Comparison of ENCODE assay signal across 1 cellular context in genomic region chr17:48871551-48872351, GRCh38.
A peak's percentile ranks its signal among the peaks of the same experiment; 100 is the strongest.
TF ChIP-seq lines count a peak whose summit lies in the region.

No MANE protein-coding gene starts in this region.

TF ChIP-seq in K562, 482 proteins besides CTCF, POLR2A, EP300 and RAD21 (continues in another document):
- peak; percentile 82 for TF ChIP-seq MEIS2 (IDR thresholded peaks at IDR 0.05; ENCODE audit: partially characterized antibody)
- peak; percentile 63; the same call in 1 of the 2 replicates for TF ChIP-seq ZNF589 (CRISPR knock-in tag; IDR thresholded peaks at IDR 0.05; ENCODE audit: low read depth)
- TF ChIP-seq ETV1 (tag; conservative IDR thresholded peaks at IDR 0.05; ENCODE audit: low read depth): peak; percentile 67
- TF ChIP-seq MYBL2 (IDR thresholded peaks at IDR 0.05; ENCODE audit: low read depth): no peak
- TF ChIP-seq MYBL2 (CRISPR knock-in tag; IDR thresholded peaks at IDR 0.05; ENCODE audit: borderline replicate concordance): no peak
- peak; percentile 50; the same call in 1 of the 2 replicates for TF ChIP-seq KLF16 (IDR thresholded peaks at IDR 0.05)
- no peak for TF ChIP-seq NCOA1 (IDR thresholded peaks at IDR 0.05; ENCODE audit: low read depth)
- TF ChIP-seq U2AF1 (optimal IDR thresholded peaks at IDR 0.05; ENCODE audit: low read depth, low read length): no peak
- TF ChIP-seq SOX6 (IDR thresholded peaks at IDR 0.05): peak; percentile 64
- TF ChIP-seq SIRT6 (IDR thresholded peaks at IDR 0.05; ENCODE audit: low read depth, low read length): no peak
- TF ChIP-seq FOXM1 (IDR thresholded peaks at IDR 0.05; ENCODE audit: low read depth): 0 out of 2 replicates have a peak, but pooled peaks have one; percentile 18
- TF ChIP-seq FOXM1 (CRISPR knock-in tag; IDR thresholded peaks at IDR 0.05; ENCODE audit: low read depth): no peak
- TF ChIP-seq ZFX (CRISPR knock-in tag; IDR thresholded peaks at IDR 0.05): no peak
- TF ChIP-seq HDAC1 (IDR thresholded peaks at IDR 0.05): peak in 1 of 2 experiments; percentile 93; a peak in 2 of 4 replicates
- TF ChIP-seq DPF2 (IDR thresholded peaks at IDR 0.05): peak; percentile 32; the same call in 1 of the 2 replicates
- TF ChIP-seq NR2C2 (CRISPR knock-in tag; IDR thresholded peaks at IDR 0.05): no peak
- peak; percentile 81 for TF ChIP-seq NR2C2 (tag; IDR thresholded peaks at IDR 0.05)
- no peak for TF ChIP-seq CREB3L1 (IDR thresholded peaks at IDR 0.05; ENCODE audit: borderline replicate concordance, low read depth)
- no peak for TF ChIP-seq NR1H2 (CRISPR knock-in tag; IDR thresholded peaks at IDR 0.05)
- no peak for TF ChIP-seq SRSF7 (optimal IDR thresholded peaks at IDR 0.05; ENCODE audit: low read depth, low read length)
- no peak for TF ChIP-seq ZNF280B (CRISPR knock-in tag; IDR thresholded peaks at IDR 0.05)
- TF ChIP-seq RBM25 (IDR thresholded peaks at IDR 0.05; ENCODE audit: low read depth, low read length, severe bottlenecking): no peak
- TF ChIP-seq DMBX1 (CRISPR knock-in tag; IDR thresholded peaks at IDR 0.05; ENCODE audit: borderline replicate concordance): no peak
- peak; percentile 40; the same call in 1 of the 2 replicates for TF ChIP-seq FOXA1 (IDR thresholded peaks at IDR 0.05; ENCODE audit: borderline replicate concordance)
- no peak for TF ChIP-seq CHD2 (IDR thresholded peaks at IDR 0.05; ENCODE audit: low read depth, low read length)
- peak; percentile 73 for TF ChIP-seq ETV5 (CRISPR knock-in tag; IDR thresholded peaks at IDR 0.05; ENCODE audit: low read depth)
- TF ChIP-seq ARNT (IDR thresholded peaks at IDR 0.05): no peak
- TF ChIP-seq NFIC (IDR thresholded peaks at IDR 0.05): peak; percentile 49; the same call in 1 of the 2 replicates
- no peak for TF ChIP-seq RFX5 (IDR thresholded peaks at IDR 0.05; ENCODE audit: low read depth, low read length)
- TF ChIP-seq KDM1A (IDR thresholded peaks at IDR 0.05): peak; percentile 98 to 99
- TF ChIP-seq STAG1 (CRISPR knock-in tag; IDR thresholded peaks at IDR 0.05; ENCODE audit: borderline replicate concordance): no peak
- TF ChIP-seq TEAD4 (IDR thresholded peaks at IDR 0.05; ENCODE audit: low read length): peak; percentile 77
- no peak for TF ChIP-seq TEAD4 (CRISPR knock-in tag; IDR thresholded peaks at IDR 0.05; ENCODE audit: borderline replicate concordance)
- TF ChIP-seq NCOR1 (IDR thresholded peaks at IDR 0.05): peak; percentile 64
- no peak for TF ChIP-seq L3MBTL2 (IDR thresholded peaks at IDR 0.05)
- TF ChIP-seq HDAC6 (IDR thresholded peaks at IDR 0.05; ENCODE audit: low read depth, low read length): no peak
- peak; percentile 75 for TF ChIP-seq CTBP1 (IDR thresholded peaks at IDR 0.05; ENCODE audit: borderline replicate concordance)
- TF ChIP-seq ZKSCAN3 (CRISPR knock-in tag; IDR thresholded peaks at IDR 0.05): no peak
- TF ChIP-seq CREM (IDR thresholded peaks at IDR 0.05; ENCODE audit: low read depth): 0 out of 2 replicates have a peak, but pooled peaks have one; percentile 6
- TF ChIP-seq MITF (IDR thresholded peaks at IDR 0.05): no peak
- TF ChIP-seq STAT5B (CRISPR knock-in tag; IDR thresholded peaks at IDR 0.05): no peak
- TF ChIP-seq BMI1 (IDR thresholded peaks at IDR 0.05; ENCODE audit: low read length): no peak
- TF ChIP-seq SMAD1 (IDR thresholded peaks at IDR 0.05; ENCODE audit: low read depth, low read length, partially characterized antibody): peak; percentile 29
- peak; percentile 84; the same call in 1 of the 2 replicates for TF ChIP-seq HDAC2 (IDR thresholded peaks at IDR 0.05)
- no peak for TF ChIP-seq CSDE1 (IDR thresholded peaks at IDR 0.05)
- peak; percentile 51; the same call in 1 of the 2 replicates for TF ChIP-seq NR2C1 (IDR thresholded peaks at IDR 0.05)
- peak; percentile 78 for TF ChIP-seq NR2C1 (tag; IDR thresholded peaks at IDR 0.05)
- TF ChIP-seq ZNF764 (CRISPR knock-in tag; IDR thresholded peaks at IDR 0.05; ENCODE audit: low read depth): no peak
- TF ChIP-seq CBFA2T2 (conservative IDR thresholded peaks at IDR 0.05): peak; percentile 85
- TF ChIP-seq NFRKB (IDR thresholded peaks at IDR 0.05; ENCODE audit: low read depth): no peak
- TF ChIP-seq HES1 (IDR thresholded peaks at IDR 0.05; ENCODE audit: low read depth): peak; percentile 69; the same call in 1 of the 2 replicates
- no peak for TF ChIP-seq NUFIP1 (IDR thresholded peaks at IDR 0.05; ENCODE audit: partially characterized antibody)
- TF ChIP-seq ZMIZ1 (IDR thresholded peaks at IDR 0.05; ENCODE audit: low read depth in 2 of 2, low read length in 2 of 2): peak in 1 of 2 experiments; percentile 69; a peak in 2 of 4 replicates
- TF ChIP-seq BHLHE40 (IDR thresholded peaks at IDR 0.05; ENCODE audit: low read length): peak; percentile 46; the same call in 1 of the 2 replicates
- no peak for TF ChIP-seq MIER1 (IDR thresholded peaks at IDR 0.05; ENCODE audit: low read depth)
- TF ChIP-seq NELFE (IDR thresholded peaks at IDR 0.05; ENCODE audit: insufficient read depth, insufficient read length): no peak
- 0 out of 2 replicates have a peak, but pooled peaks have one; percentile 32 for TF ChIP-seq ZNF263 (CRISPR knock-in tag; IDR thresholded peaks at IDR 0.05; ENCODE audit: borderline replicate concordance)
- peak; percentile 77 for TF ChIP-seq VEZF1 (CRISPR knock-in tag; IDR thresholded peaks at IDR 0.05)
- TF ChIP-seq ARID1B (IDR thresholded peaks at IDR 0.05): peak; percentile 75
- TF ChIP-seq MEF2A (IDR thresholded peaks at IDR 0.05; ENCODE audit: control insufficient read depth, low read depth, low read length): no peak
- no peak for TF ChIP-seq GABPA (tag; conservative IDR thresholded peaks at IDR 0.05; ENCODE audit: low read depth)
- TF ChIP-seq POLR2AphosphoS5 (IDR thresholded peaks at IDR 0.05; ENCODE audit: control insufficient read depth, insufficient read depth, low read depth, low read length): 0 out of 2 replicates have a peak, but pooled peaks have one; percentile 34
- TF ChIP-seq ZBTB17 (CRISPR knock-in tag; IDR thresholded peaks at IDR 0.05): no peak
- peak; percentile 78 for TF ChIP-seq TAL1 (IDR thresholded peaks at IDR 0.05)
- peak; percentile 23; the same call in 1 of the 2 replicates for TF ChIP-seq PML (IDR thresholded peaks at IDR 0.05; ENCODE audit: low read length)
- TF ChIP-seq GATA2 (CRISPR knock-in tag; IDR thresholded peaks at IDR 0.05): no peak
- TF ChIP-seq ZNF507 (tag; conservative IDR thresholded peaks at IDR 0.05): no peak
- 0 out of 2 replicates have a peak, but pooled peaks have one; percentile 17 for TF ChIP-seq ZC3H4 (CRISPR knock-in tag; IDR thresholded peaks at IDR 0.05; ENCODE audit: borderline replicate concordance)
- no peak for TF ChIP-seq MTA1 (IDR thresholded peaks at IDR 0.05; ENCODE audit: borderline replicate concordance)
- no peak for TF ChIP-seq ZBTB11 (CRISPR knock-in tag; IDR thresholded peaks at IDR 0.05)
- TF ChIP-seq JUND (IDR thresholded peaks at IDR 0.05; ENCODE audit: borderline replicate concordance, low read depth, low read length): peak; percentile 34; the same call in 1 of the 2 replicates
- no peak for TF ChIP-seq JUND (tag; IDR thresholded peaks at IDR 0.05; ENCODE audit: borderline replicate concordance, low read depth, low read length)
